ENCODE assay signal across 8 cellular contexts in the genomic region with DNA sequence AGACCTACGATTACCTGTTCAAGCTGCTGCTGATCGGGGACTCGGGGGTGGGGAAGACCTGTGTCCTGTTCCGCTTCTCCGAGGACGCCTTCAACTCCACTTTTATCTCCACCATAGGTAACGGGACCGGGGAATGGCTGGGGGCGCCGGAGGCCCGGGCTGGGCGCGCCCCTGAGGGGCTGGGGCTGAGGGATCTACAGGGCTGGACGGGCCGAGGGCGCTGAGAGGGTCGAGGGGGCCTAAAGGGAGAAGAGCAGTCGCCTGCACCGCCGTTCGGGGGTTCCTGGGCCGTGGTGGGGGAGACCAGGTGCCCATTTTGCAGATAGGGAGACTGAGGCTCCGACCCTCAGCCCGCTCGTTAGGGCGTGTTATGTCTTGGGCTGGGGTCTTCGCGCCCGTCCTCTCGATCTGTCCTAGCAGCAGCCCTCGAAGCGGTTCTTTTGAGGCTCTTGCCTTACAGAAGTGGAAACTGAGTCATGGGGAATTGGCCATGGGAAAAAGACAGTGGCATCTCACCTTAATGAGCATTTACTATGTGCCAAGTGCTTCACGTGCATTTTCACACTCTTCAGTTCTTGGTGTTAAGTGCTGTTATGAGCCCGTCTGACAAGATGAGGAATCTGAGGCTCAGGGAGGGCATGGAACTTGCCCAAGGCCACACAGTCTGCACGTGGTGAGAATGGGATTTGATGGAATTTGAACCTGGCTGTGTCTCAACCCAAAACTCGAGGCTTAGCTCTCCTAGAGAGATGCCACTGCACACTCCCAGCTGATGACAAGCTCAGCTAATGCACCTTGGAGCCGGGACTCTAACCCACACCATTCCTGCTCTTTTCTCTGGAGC. TPM values are rescaled to one million over a fixed set of nuclear protein-coding genes. Genes with fewer than 3 reads are reported as not detected.
A peak's percentile ranks its signal among the peaks of the same experiment; 100 is the strongest.
DNase-seq lines count a peak whose midpoint lies in the region; ATAC-seq and TF ChIP-seq lines count a peak whose summit lies in the region.

No MANE protein-coding gene starts in this region.

- H3K27me3 Mint-ChIP-seq in activated T-cell treated with anti-CD3 and anti-CD28 coated beads, Interleukin-2, amount 50 U/mL, for 24 hours, result no peaks in the 10 kb centered on the region

- H3K27ac Mint-ChIP-seq in activated T-cell treated with anti-CD3 and anti-CD28 coated beads, Interleukin-2, amount 50 U/mL, for 24 hours, result peak overlapping the region; percentile 99

- peaks cover 0 to 49% (median 31%) of the 10 kb centered on the region in 4 donors for H3K4me1 ChIP-seq in tibial artery

- H3K4me1 Mint-ChIP-seq in activated T-cell treated with anti-CD3 and anti-CD28 coated beads, Interleukin-2, amount 50 U/mL, for 24 hours (ENCODE audit: low read depth), result peaks cover 44% of the 10 kb centered on the region

- no peak for DNase-seq in activated T-cell treated with anti-CD3 and anti-CD28 coated beads, Interleukin-2, amount 50 U/mL, for 24 hours
- DNase-seq in activated T-cell treated with anti-CD3 and anti-CD28 coated beads, Interleukin-2, amount 50 U/mL, for 1 hour, result no peak
- DNase-seq in left lobe of liver (ENCODE audit: low spot score) (peak; percentile 70), tibial artery (no peak), amygdala (lab: John Stamatoyannopoulos, UW) (no peak), EL (no peak)

- H3K4me3 ChIP-seq in tibial artery, result peak overlapping the region; percentile 88 to 96

- H3K27ac ChIP-seq in angular gyrus (ENCODE audit: low read depth, low read length) (peak overlapping the region; percentile 94), tibial artery (peak overlapping the region; percentile 87 to 97)

- H3K27me3 ChIP-seq in tibial artery, result no peaks in the 10 kb centered on the region

- H3K9me3 Mint-ChIP-seq in activated T-cell treated with anti-CD3 and anti-CD28 coated beads, Interleukin-2, amount 50 U/mL, for 24 hours, result no peaks in the 10 kb centered on the region

- ATAC-seq in left lobe of liver, result peak; percentile 28
- ATAC-seq in GM19467 (IDR thresholded peaks at IDR 0.05; ENCODE audit: unreplicated experiment), result no peak

- TF ChIP-seq CTCF in tibial artery (IDR thresholded peaks at IDR 0.05), result no peak

- peak overlapping the region; percentile 99 for H3K4me3 Mint-ChIP-seq in activated T-cell treated with anti-CD3 and anti-CD28 coated beads, Interleukin-2, amount 50 U/mL, for 24 hours

- no peaks in the 10 kb centered on the region for H3K36me3 ChIP-seq in tibial artery

- peaks cover 46% of the 10 kb centered on the region for H3K36me3 Mint-ChIP-seq in activated T-cell treated with anti-CD3 and anti-CD28 coated beads, Interleukin-2, amount 50 U/mL, for 24 hours (ENCODE audit: low read depth)

- H3K9me3 ChIP-seq in tibial artery, result no peaks in the 10 kb centered on the region

- intact Hi-C loops in tibial artery (cut with DNase I; ENCODE audit: low total_unique reads), result loop anchor here (5.0 to 10.0 kb wide), 2 partner anchors 70 to 73 kb away; partner anchors contain the start of gene FAM32A

RNA-seq across cellular contexts. Expression of gene RAB8A, which starts 0.4 kb away (rescaled TPM):
- total RNA-seq in left lobe of liver, result 56.5 TPM

RNA-seq across cellular contexts. Expression of gene HSH2D, which starts 31.4 kb away (rescaled TPM):
- total RNA-seq in left lobe of liver, result 0.86 TPM

RNA-seq across cellular contexts. Expression of gene TPM4, which starts 35.8 kb away (rescaled TPM):
- 21.0 TPM for total RNA-seq in left lobe of liver
